In genomic region chr1:87329051-87329755, GRCh38 we compare ENCODE assay signal across 8 cellular contexts. TPM values are rescaled to one million over a fixed set of nuclear protein-coding genes. Genes with fewer than 3 reads are reported as not detected.
DNase-seq lines count a peak whose midpoint lies in the region; ATAC-seq, FAIRE-seq and TF ChIP-seq lines count a peak whose summit lies in the region.

No MANE protein-coding gene starts in this region.

- H3K27ac Mint-ChIP-seq in activated naive CD8-positive, alpha-beta T cell, result peak overlapping the region; percentile 88

- H3K27me3 ChIP-seq in BJ (ENCODE audit: control insufficient read depth, insufficient read depth, low read length) (no peaks in the 10 kb centered on the region), HCT116 (ENCODE audit: insufficient read depth, low read length) (no peaks in the 10 kb centered on the region), neuron (ENCODE audit: insufficient read depth, low read length) (no peaks in the 10 kb centered on the region)

- H3K4me1 ChIP-seq in HCT116 (ENCODE audit: control insufficient read depth in 1 of 2, insufficient read depth in 2 of 2, low read length in 2 of 2), result peaks cover 19 to 46% of the 10 kb centered on the region in 2 experiments
- H3K4me1 ChIP-seq in neuron (ENCODE audit: insufficient read depth, low read length), result peaks cover 15% of the 10 kb centered on the region

- H3K27ac ChIP-seq in HCT116 (ENCODE audit: low read depth, low read length), result peak overlapping the region; percentile 77

- BruUV-seq in HCT116 (replicated peaks; lab: Mats Ljungman, UMichigan), result no TSS peak

- H3K9me3 ChIP-seq in HCT116 (ENCODE audit: control insufficient read depth in 1 of 2, insufficient read depth in 1 of 2, low read depth in 1 of 2, low read length in 2 of 2), result no peaks in the 10 kb centered on the region
- H3K9me3 ChIP-seq in neuron (ENCODE audit: low read length), result no peaks in the 10 kb centered on the region

- H3K36me3 ChIP-seq in BJ (ENCODE audit: control insufficient read depth, insufficient read depth, low read length), result no peaks in the 10 kb centered on the region
- no peaks in the 10 kb centered on the region for H3K36me3 ChIP-seq in HCT116 (ENCODE audit: control insufficient read depth in 1 of 2, insufficient read depth in 2 of 2, low read length in 2 of 2)
- H3K36me3 ChIP-seq in neuron (ENCODE audit: insufficient read depth, low read length), result peaks cover 2% of the 10 kb centered on the region

- peaks cover 51% of the 10 kb centered on the region for H3K4me1 Mint-ChIP-seq in activated naive CD8-positive, alpha-beta T cell (ENCODE audit: low read depth)

- peak overlapping the region; percentile 89 for H3K4me3 Mint-ChIP-seq in activated naive CD8-positive, alpha-beta T cell

- H4K20me1 ChIP-seq in HCT116 (ENCODE audit: insufficient read depth), result no peaks in the 10 kb centered on the region

- H3K79me2 ChIP-seq in HCT116 (ENCODE audit: insufficient read depth, low read length), result peaks cover 16% of the 10 kb centered on the region

- peaks cover 2% of the 10 kb centered on the region for H3K36me3 Mint-ChIP-seq in activated naive CD8-positive, alpha-beta T cell

- RAD21 ChIA-PET in HCT116 (lab: Charles Lee; ENCODE audit: low non-redundant PET in 1 of 2, low total read pairs in 2 of 2, uncharacterized antibody in 2 of 2, unreplicated experiment in 2 of 2), result interaction anchor here in 1 of 2 experiments (0.6 kb wide), 1 partner anchor 1379 kb away, joined by 4 read pairs; no protein-coding TSS in a partner anchor

- H3K27me3 Mint-ChIP-seq in activated naive CD8-positive, alpha-beta T cell, result peaks cover 1% of the 10 kb centered on the region

- intact Hi-C loops in HCT116 (cut with micrococcal nuclease), result loop anchor here (5.0 kb wide), 2 partner anchors 478 to 1353 kb away; partner anchors contain the start of gene PKN2

- H3K9me2 ChIP-seq in HCT116 (ENCODE audit: insufficient read depth), result no peaks in the 10 kb centered on the region

- POLR2A ChIA-PET in BJ (lab: Charles Lee), result no interaction called here
- POLR2A ChIA-PET in HCT116 (lab: Charles Lee), result interaction anchor here (0.6 to 1.7 kb wide), 2 partner anchors 624 to 1227 kb away, joined by 3 to 4 read pairs; no protein-coding TSS in a partner anchor

- TF ChIP-seq POLR2A in HCT116 (IDR thresholded peaks at IDR 0.05; ENCODE audit: borderline replicate concordance, extremely low read depth, insufficient read depth, insufficient read length), result no peak

- TF ChIP-seq CTCF in BJ (IDR thresholded peaks at IDR 0.05; ENCODE audit: insufficient read depth, low read depth, low read length) (no peak), HCT116 (IDR thresholded peaks at IDR 0.05 in 2 of 3, conservative IDR thresholded peaks at IDR 0.05 in 1 of 3; ENCODE audit: borderline replicate concordance in 1 of 3, insufficient read depth in 1 of 3, low read depth in 2 of 3, low read length in 2 of 3) (no peak)

- H3K9me3 Mint-ChIP-seq in activated naive CD8-positive, alpha-beta T cell (ENCODE audit: low read depth), result no peaks in the 10 kb centered on the region

- peak overlapping the region; percentile 78 for H3K4me2 ChIP-seq in HCT116 (ENCODE audit: low read length)

- peak overlapping the region; percentile 75 for H3K9ac ChIP-seq in HCT116 (ENCODE audit: low read length)

- peak overlapping the region; percentile 77 for H3K4me3 ChIP-seq in BJ (ENCODE audit: low read depth, low read length)
- H3K4me3 ChIP-seq in HCT116 (replicated peaks in 1 of 2; ENCODE audit: low read depth in 1 of 2, low read length in 2 of 2), result peak overlapping the region; percentile 75 to 79
- peak overlapping the region; percentile 53 for H3K4me3 ChIP-seq in neuron (ENCODE audit: low read length)

- DNase-seq in BJ (ENCODE audit: low read depth), result no peak
- DNase-seq in HCT116 (ENCODE audit: low read depth, low spot score), result no peak
- peak; percentile 51 for DNase-seq in RPMI7951 (ENCODE audit: low read depth)
- DNase-seq in glomerular visceral epithelial cell (ENCODE audit: extremely low spot score), result peak; percentile 33
- no peak for DNase-seq in urothelium cell line (ENCODE audit: low spot score)

- CTCF ChIA-PET in BJ (lab: Yijun Ruan, JAX), result interaction anchor here (1.0 to 2.5 kb wide), 3 partner anchors 13 to 624 kb away, joined by 3 to 14 read pairs (median 3); no protein-coding TSS in a partner anchor
- CTCF ChIA-PET in HCT116 (lab: Charles Lee), result interaction anchor here (1.3 kb wide), 1 partner anchor 36 kb away, joined by 3 read pairs; no protein-coding TSS in a partner anchor

- H2AFZ ChIP-seq in HCT116 (ENCODE audit: low read depth, low read length, poor library complexity, severe bottlenecking) (no peak overlapping the region), neuron (ENCODE audit: low read depth, low read length) (peak overlapping the region; percentile 85)

- no peak for TF ChIP-seq RAD21 in HCT116 (IDR thresholded peaks at IDR 0.05; ENCODE audit: low read depth)

- FAIRE-seq in urothelium cell line (lab: Jason Lieb, UNC), result no peak

- ATAC-seq in HCT116 (no peak), GM21529 (IDR thresholded peaks at IDR 0.05; ENCODE audit: unreplicated experiment) (no peak)

TF ChIP-seq in HCT116, 20 proteins besides CTCF, POLR2A, EP300 and RAD21:
- TF ChIP-seq SIN3A (IDR thresholded peaks at IDR 0.05; ENCODE audit: low read depth), result 0 out of 2 replicates have a peak, but pooled peaks have one; percentile 23
- no peak for TF ChIP-seq EZH2phosphoT487 (IDR thresholded peaks at IDR 0.05; ENCODE audit: borderline replicate concordance)
- 0 out of 2 replicates have a peak, but pooled peaks have one; percentile 6 for TF ChIP-seq POLR2AphosphoS5 (IDR thresholded peaks at IDR 0.05; ENCODE audit: low read depth, low read length)

RNA-seq across cellular contexts. Expression of gene LMO4, which starts 0.5 kb away (rescaled TPM):
- 77.9 and 81.9 TPM in 2 replicates for polyA plus RNA-seq in BJ (2011; rRNA removed)
- polyA minus RNA-seq in BJ (2011; rRNA and poly(A)+ RNA removed), result 22.0 and 30.8 TPM in 2 replicates
- total RNA-seq in HCT116 (2021; ENCODE audit: unreplicated experiment), result 38.5 TPM
- polyA plus RNA-seq in HCT116 (2012), result 57.8 and 61.8 TPM in 2 replicates
- 86.1 and 92.4 TPM in 2 replicates for total RNA-seq in RPMI7951 (2014; rRNA removed; shearing (Covaris generic))

Comparison
In these comparisons a context has a peak if more than half of its experiments do, and no peak if none do; other contexts are left out.
1. DNase-seq: peak in RPMI7951 (single experiment) and glomerular visceral epithelial cell (single experiment); none in BJ (single experiment), HCT116 (single experiment) and urothelium cell line (single experiment).
2. Peak in every context shown above with its lines, with median percentiles within 50 percentile points of each other: H3K4me3 ChIP-seq.